ENCODE assay signal across 3 cellular contexts in genomic region chr7:103887853-103888602, GRCh38.
TF ChIP-seq lines count a peak whose summit lies in the region.

No MANE protein-coding gene starts in this region.

TF ChIP-seq in IMR-90, 13 proteins besides CTCF, POLR2A, EP300 and RAD21:
- TF ChIP-seq NFE2L2 (IDR thresholded peaks at IDR 0.05; ENCODE audit: low read depth, low read length), result no peak
- no peak for TF ChIP-seq BHLHE40 (IDR thresholded peaks at IDR 0.05; ENCODE audit: low read depth, low read length)
- no peak for TF ChIP-seq CHD1 (IDR thresholded peaks at IDR 0.05; ENCODE audit: low read depth, low read length)
- TF ChIP-seq MXI1 (IDR thresholded peaks at IDR 0.05; ENCODE audit: borderline replicate concordance, low read depth, low read length), result no peak
- no peak for TF ChIP-seq RFX5 (IDR thresholded peaks at IDR 0.05; ENCODE audit: low read depth, low read length)
- TF ChIP-seq FOS (IDR thresholded peaks at IDR 0.05; ENCODE audit: low read depth, low read length), result no peak
- no peak for TF ChIP-seq SMC3 (IDR thresholded peaks at IDR 0.05; ENCODE audit: low read depth, low read length)
- no peak for TF ChIP-seq ELK1 (IDR thresholded peaks at IDR 0.05; ENCODE audit: borderline replicate concordance, low read depth, low read length)
- no peak for TF ChIP-seq USF2 (IDR thresholded peaks at IDR 0.05; ENCODE audit: low read depth, low read length)
- no peak for TF ChIP-seq MAFK (IDR thresholded peaks at IDR 0.05; ENCODE audit: low read depth, low read length)
- no peak for TF ChIP-seq MAZ (IDR thresholded peaks at IDR 0.05; ENCODE audit: borderline replicate concordance, low read depth, low read length)
- no peak for TF ChIP-seq CEBPB (IDR thresholded peaks at IDR 0.05; ENCODE audit: low read depth, low read length)
- TF ChIP-seq RCOR1 (IDR thresholded peaks at IDR 0.05; ENCODE audit: insufficient replicate concordance, low read length), result no peak
TF ChIP-seq in IMR-90: peak in this region for 0.

TF ChIP-seq in WTC11, 78 proteins besides CTCF, POLR2A, EP300 and RAD21:
- no peak for TF ChIP-seq JUN (CRISPR knock-in tag; IDR thresholded peaks at IDR 0.05)
- TF ChIP-seq FOXK1 (CRISPR knock-in tag; IDR thresholded peaks at IDR 0.05), result no peak
- TF ChIP-seq MXD4 (CRISPR knock-in tag; IDR thresholded peaks at IDR 0.05; ENCODE audit: borderline replicate concordance), result no peak
- no peak for TF ChIP-seq CDX4 (CRISPR knock-in tag; IDR thresholded peaks at IDR 0.05; ENCODE audit: borderline replicate concordance)
- no peak for TF ChIP-seq TCF7 (CRISPR knock-in tag; IDR thresholded peaks at IDR 0.05; ENCODE audit: low read depth)
- TF ChIP-seq, protein P1, sequence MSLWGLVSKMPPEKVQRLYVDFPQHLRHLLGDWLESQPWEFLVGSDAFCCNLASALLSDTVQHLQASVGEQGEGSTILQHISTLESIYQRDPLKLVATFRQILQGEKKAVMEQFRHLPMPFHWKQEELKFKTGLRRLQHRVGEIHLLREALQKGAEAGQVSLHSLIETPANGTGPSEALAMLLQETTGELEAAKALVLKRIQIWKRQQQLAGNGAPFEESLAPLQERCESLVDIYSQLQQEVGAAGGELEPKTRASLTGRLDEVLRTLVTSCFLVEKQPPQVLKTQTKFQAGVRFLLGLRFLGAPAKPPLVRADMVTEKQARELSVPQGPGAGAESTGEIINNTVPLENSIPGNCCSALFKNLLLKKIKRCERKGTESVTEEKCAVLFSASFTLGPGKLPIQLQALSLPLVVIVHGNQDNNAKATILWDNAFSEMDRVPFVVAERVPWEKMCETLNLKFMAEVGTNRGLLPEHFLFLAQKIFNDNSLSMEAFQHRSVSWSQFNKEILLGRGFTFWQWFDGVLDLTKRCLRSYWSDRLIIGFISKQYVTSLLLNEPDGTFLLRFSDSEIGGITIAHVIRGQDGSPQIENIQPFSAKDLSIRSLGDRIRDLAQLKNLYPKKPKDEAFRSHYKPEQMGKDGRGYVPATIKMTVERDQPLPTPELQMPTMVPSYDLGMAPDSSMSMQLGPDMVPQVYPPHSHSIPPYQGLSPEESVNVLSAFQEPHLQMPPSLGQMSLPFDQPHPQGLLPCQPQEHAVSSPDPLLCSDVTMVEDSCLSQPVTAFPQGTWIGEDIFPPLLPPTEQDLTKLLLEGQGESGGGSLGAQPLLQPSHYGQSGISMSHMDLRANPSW (CRISPR knock-in tag; conservative IDR thresholded peaks at IDR 0.05; ENCODE audit: low read depth), result no peak
- no peak for TF ChIP-seq JAZF1 (CRISPR knock-in tag; IDR thresholded peaks at IDR 0.05)
- TF ChIP-seq ETV6 (CRISPR knock-in tag; IDR thresholded peaks at IDR 0.05), result no peak
- TF ChIP-seq ELF4 (CRISPR knock-in tag; IDR thresholded peaks at IDR 0.05; ENCODE audit: low read depth), result no peak
- TF ChIP-seq ZNF138 (CRISPR knock-in tag; conservative IDR thresholded peaks at IDR 0.05), result no peak
- TF ChIP-seq, protein P2, sequence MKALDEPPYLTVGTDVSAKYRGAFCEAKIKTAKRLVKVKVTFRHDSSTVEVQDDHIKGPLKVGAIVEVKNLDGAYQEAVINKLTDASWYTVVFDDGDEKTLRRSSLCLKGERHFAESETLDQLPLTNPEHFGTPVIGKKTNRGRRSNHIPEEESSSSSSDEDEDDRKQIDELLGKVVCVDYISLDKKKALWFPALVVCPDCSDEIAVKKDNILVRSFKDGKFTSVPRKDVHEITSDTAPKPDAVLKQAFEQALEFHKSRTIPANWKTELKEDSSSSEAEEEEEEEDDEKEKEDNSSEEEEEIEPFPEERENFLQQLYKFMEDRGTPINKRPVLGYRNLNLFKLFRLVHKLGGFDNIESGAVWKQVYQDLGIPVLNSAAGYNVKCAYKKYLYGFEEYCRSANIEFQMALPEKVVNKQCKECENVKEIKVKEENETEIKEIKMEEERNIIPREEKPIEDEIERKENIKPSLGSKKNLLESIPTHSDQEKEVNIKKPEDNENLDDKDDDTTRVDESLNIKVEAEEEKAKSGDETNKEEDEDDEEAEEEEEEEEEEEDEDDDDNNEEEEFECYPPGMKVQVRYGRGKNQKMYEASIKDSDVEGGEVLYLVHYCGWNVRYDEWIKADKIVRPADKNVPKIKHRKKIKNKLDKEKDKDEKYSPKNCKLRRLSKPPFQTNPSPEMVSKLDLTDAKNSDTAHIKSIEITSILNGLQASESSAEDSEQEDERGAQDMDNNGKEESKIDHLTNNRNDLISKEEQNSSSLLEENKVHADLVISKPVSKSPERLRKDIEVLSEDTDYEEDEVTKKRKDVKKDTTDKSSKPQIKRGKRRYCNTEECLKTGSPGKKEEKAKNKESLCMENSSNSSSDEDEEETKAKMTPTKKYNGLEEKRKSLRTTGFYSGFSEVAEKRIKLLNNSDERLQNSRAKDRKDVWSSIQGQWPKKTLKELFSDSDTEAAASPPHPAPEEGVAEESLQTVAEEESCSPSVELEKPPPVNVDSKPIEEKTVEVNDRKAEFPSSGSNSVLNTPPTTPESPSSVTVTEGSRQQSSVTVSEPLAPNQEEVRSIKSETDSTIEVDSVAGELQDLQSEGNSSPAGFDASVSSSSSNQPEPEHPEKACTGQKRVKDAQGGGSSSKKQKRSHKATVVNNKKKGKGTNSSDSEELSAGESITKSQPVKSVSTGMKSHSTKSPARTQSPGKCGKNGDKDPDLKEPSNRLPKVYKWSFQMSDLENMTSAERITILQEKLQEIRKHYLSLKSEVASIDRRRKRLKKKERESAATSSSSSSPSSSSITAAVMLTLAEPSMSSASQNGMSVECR (CRISPR knock-in tag; IDR thresholded peaks at IDR 0.05; ENCODE audit: borderline replicate concordance), result no peak
- TF ChIP-seq ZNF416 (CRISPR knock-in tag; IDR thresholded peaks at IDR 0.05), result no peak
- no peak for TF ChIP-seq SP1 (CRISPR knock-in tag; conservative IDR thresholded peaks at IDR 0.05)
- no peak for TF ChIP-seq FOXJ3 (CRISPR knock-in tag; IDR thresholded peaks at IDR 0.05; ENCODE audit: borderline replicate concordance)
- TF ChIP-seq MLX (CRISPR knock-in tag; IDR thresholded peaks at IDR 0.05), result no peak
- TF ChIP-seq GTF2I (CRISPR knock-in tag; conservative IDR thresholded peaks at IDR 0.05), result no peak
- TF ChIP-seq ZNF317 (CRISPR knock-in tag; IDR thresholded peaks at IDR 0.05; ENCODE audit: borderline replicate concordance, low read depth), result no peak

TF ChIP-seq in HepG2, 621 proteins besides CTCF, POLR2A, EP300 and RAD21:
- TF ChIP-seq ZNF256 (CRISPR knock-in tag; conservative IDR thresholded peaks at IDR 0.05), result no peak
- TF ChIP-seq ZNF121 (CRISPR knock-in tag; IDR thresholded peaks at IDR 0.05), result no peak
- TF ChIP-seq STAG1 (CRISPR knock-in tag; IDR thresholded peaks at IDR 0.05), result 0 out of 2 replicates have a peak, but pooled peaks have one; percentile 7
